9 cellular contexts compared by ENCODE assay signal in genomic region chr5:78983601-78984000, GRCh38. TPM values are rescaled to one million over a fixed set of nuclear protein-coding genes. Genes with fewer than 3 reads are reported as not detected.
DNase-seq lines count a peak whose midpoint lies in the region; ATAC-seq and TF ChIP-seq lines count a peak whose summit lies in the region.
"Had no signal": no experiment of that assay in that cellular context is flagged by ENCODE, and none has a peak within 500 bp of the region (broad histone marks: within the 10 kb centered on the region; RNA-seq: fewer than 3 reads in every experiment).

No MANE protein-coding gene starts in this region.

- H4K20me1 ChIP-seq in neural cell (ENCODE audit: insufficient read depth), result no peaks in the 10 kb centered on the region

- H3K9me3 ChIP-seq in neural cell (ENCODE audit: low read length), result no peaks in the 10 kb centered on the region

- H3K9me3 Mint-ChIP-seq in CD14-positive monocyte, result peaks cover 0 to 2% (median 0%) of the 10 kb centered on the region in 7 donors

- H3K4me1 Mint-ChIP-seq in CD14-positive monocyte, result peaks cover 53% of the 10 kb centered on the region

- DNase-seq in CD14-positive monocyte (ENCODE audit: low spot score), result no peak
- no peak for DNase-seq in Jurkat, Clone E6-1 (ENCODE audit: low read depth, low spot score)
- DNase-seq in sciatic nerve (ENCODE audit: low spot score), result no peak
- DNase-seq in activated gamma-delta T cell (lab: John Stamatoyannopoulos, UW), result no peak
- DNase-seq: activated naive CD4-positive, alpha-beta T cell had no signal

- peak overlapping the region; percentile 63 for H3K4me3 ChIP-seq in Jurkat, Clone E6-1 (ENCODE audit: low read length)
- H3K4me3 ChIP-seq in neural cell (ENCODE audit: low read length), result peak overlapping the region; percentile 68

- H2AFZ ChIP-seq in neural cell (ENCODE audit: low read depth, low read length), result peak overlapping the region; percentile 93

- peak overlapping the region; percentile 88 for H3K9ac ChIP-seq in neural cell (ENCODE audit: low read length)

- no peak for TF ChIP-seq RAD21 in neural cell (conservative IDR thresholded peaks at IDR 0.05)

- H3K27ac Mint-ChIP-seq in CD14-positive monocyte, result peak overlapping the region in 5 of 7 donors; percentile 3 to 70 (median 32)

- TF ChIP-seq CTCF in CD14-positive monocyte (IDR thresholded peaks at IDR 0.05) (no peak), neural cell (IDR thresholded peaks at IDR 0.05; ENCODE audit: poor library complexity, severe bottlenecking) (no peak)

- H3K79me2 ChIP-seq in neural cell (replicated peaks; ENCODE audit: insufficient read depth, low read length), result peaks cover 6% of the 10 kb centered on the region

- no peaks in the 10 kb centered on the region for H3K36me3 ChIP-seq in neural cell (ENCODE audit: insufficient read depth, low read length)

- H3K27ac ChIP-seq in cingulate gyrus (ENCODE audit: low read depth, low read length) (peak overlapping the region; percentile 91), neural cell (ENCODE audit: low read length) (peak overlapping the region; percentile 90)

- ATAC-seq in sciatic nerve (no peak), HG02981 (IDR thresholded peaks at IDR 0.05; ENCODE audit: unreplicated experiment) (no peak), HG03342 (IDR thresholded peaks at IDR 0.05; ENCODE audit: unreplicated experiment) (no peak)

- no peaks in the 10 kb centered on the region for H3F3A ChIP-seq in neural cell (ENCODE audit: insufficient read depth, low read length, poor library complexity, severe bottlenecking)

- H3K4me2 ChIP-seq in neural cell (ENCODE audit: low read length), result peak overlapping the region; percentile 87

- peak overlapping the region; percentile 86 to 90 for H3K4me3 Mint-ChIP-seq in CD14-positive monocyte

- intact Hi-C loops in CD14-positive monocyte (cut with micrococcal nuclease) (no loop called here), sciatic nerve (cut with DNase I) (no loop called here)

- H3K27me3 Mint-ChIP-seq in CD14-positive monocyte (ENCODE audit: low read depth in 3 of 3), result peaks cover 0 to 3% (median 0%) of the 10 kb centered on the region in 3 donors

- no peaks in the 10 kb centered on the region for H3K27me3 ChIP-seq in neural cell (ENCODE audit: insufficient read depth, low read depth, low read length)

- no peak for TF ChIP-seq EP300 in neural cell (conservative IDR thresholded peaks at IDR 0.05; ENCODE audit: poor library complexity, severe bottlenecking)

- H3K9me2 ChIP-seq in neural cell (ENCODE audit: insufficient read depth, low read length), result no peaks in the 10 kb centered on the region

- peaks cover 0 to 5% of the 10 kb centered on the region in 2 donors for H3K36me3 Mint-ChIP-seq in CD14-positive monocyte

TF ChIP-seq in neural cell, 6 proteins besides CTCF, POLR2A, EP300 and RAD21:
- no peak for TF ChIP-seq TAF1 (IDR thresholded peaks at IDR 0.05; ENCODE audit: low read depth)
- no peak for TF ChIP-seq SMC3 (conservative IDR thresholded peaks at IDR 0.05; ENCODE audit: poor library complexity)
- no peak for TF ChIP-seq POLR2AphosphoS5 (IDR thresholded peaks at IDR 0.05)
- TF ChIP-seq EZH2 (IDR thresholded peaks at IDR 0.05; ENCODE audit: borderline replicate concordance, insufficient read depth, low read length, poor library complexity, severe bottlenecking), result no peak
- TF ChIP-seq MXI1 (conservative IDR thresholded peaks at IDR 0.05; ENCODE audit: poor library complexity, severe bottlenecking), result no peak

RNA-seq across cellular contexts. Expression of gene ARSB, which starts 1.5 kb away (rescaled TPM):
- 10 to 100 TPM; 18.1 to 28.7 TPM for polyA plus RNA-seq in CD14-positive monocyte
- polyA plus RNA-seq in Jurkat, Clone E6-1 (2012; ENCODE audit: insufficient read depth, insufficient read length), result 1.8 TPM
- polyA plus RNA-seq in neural cell, result 4.9 and 8.7 TPM in 2 replicates
- polyA minus RNA-seq in neural cell, result 16.1 and 16.9 TPM in 2 replicates
- total RNA-seq in sciatic nerve, result 7.0 TPM
